2 cellular contexts compared by ENCODE assay signal in the genomic region with DNA sequence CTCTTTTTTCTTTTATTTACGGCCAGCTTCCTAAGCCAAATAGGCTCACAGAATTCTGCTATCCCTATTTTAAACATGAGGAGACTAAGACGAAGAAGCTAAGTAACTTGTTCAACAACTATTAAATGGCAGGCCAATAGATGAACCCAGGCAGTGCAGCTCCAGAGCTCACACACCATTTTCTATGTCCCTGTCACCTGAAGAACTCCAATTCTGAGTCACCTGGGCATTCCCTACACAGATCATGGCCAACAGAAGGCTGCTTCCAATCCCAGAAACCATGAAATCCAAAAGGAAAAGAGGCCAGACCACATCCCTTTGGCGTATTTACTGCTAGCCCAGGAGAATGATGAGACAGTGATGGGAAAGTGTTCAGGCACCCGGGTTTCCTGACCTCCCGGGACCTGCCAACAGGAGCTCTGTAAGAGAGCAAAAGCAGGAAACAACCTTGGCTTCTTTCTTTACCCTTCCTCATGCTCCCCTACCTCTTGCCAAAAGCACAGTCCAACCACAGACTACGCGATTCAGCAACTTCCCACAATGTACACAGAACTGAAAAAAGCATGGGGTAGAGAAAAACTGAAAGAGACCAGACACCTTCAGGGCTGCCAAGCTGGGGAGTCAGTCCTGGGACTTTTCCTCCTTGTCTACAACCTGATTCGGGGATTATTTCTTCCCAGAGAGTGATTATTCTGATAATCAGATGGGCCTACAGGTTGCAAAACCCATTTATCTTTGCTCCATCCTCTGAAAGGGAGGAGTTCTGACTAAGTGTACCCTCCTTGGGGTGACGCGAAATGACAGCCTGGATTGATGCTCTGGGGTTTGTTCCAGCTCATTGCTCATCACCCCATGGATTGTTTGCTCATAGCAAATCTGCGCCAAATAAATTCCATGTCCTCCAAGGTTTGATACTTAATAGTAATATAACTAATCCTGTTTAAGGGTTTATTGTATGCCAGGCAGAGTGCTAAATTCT.
A peak's percentile ranks its signal among the peaks of the same experiment; 100 is the strongest.
TF ChIP-seq lines count a peak whose summit lies in the region.

No MANE protein-coding gene starts in this region.

TF ChIP-seq in IMR-90, 13 proteins besides CTCF, POLR2A, EP300 and RAD21:
- TF ChIP-seq CEBPB (IDR thresholded peaks at IDR 0.05; ENCODE audit: low read depth, low read length) (peak; percentile 72), FOS (IDR thresholded peaks at IDR 0.05; ENCODE audit: low read depth, low read length) (peak; percentile 5; the same call in 1 of the 2 replicates)
- TF ChIP-seq, protein P1, sequence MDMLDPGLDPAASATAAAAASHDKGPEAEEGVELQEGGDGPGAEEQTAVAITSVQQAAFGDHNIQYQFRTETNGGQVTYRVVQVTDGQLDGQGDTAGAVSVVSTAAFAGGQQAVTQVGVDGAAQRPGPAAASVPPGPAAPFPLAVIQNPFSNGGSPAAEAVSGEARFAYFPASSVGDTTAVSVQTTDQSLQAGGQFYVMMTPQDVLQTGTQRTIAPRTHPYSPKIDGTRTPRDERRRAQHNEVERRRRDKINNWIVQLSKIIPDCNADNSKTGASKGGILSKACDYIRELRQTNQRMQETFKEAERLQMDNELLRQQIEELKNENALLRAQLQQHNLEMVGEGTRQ (IDR thresholded peaks at IDR 0.05; ENCODE audit: low read depth, low read length): no peak

TF ChIP-seq in GM12878, 131 proteins besides CTCF, POLR2A, EP300 and RAD21:
- TF ChIP-seq RELA (IDR thresholded peaks at IDR 0.05; ENCODE audit: borderline replicate concordance, partially characterized antibody) (peak; percentile 12), IKZF2 (IDR thresholded peaks at IDR 0.05) (peak; percentile 65; a peak in 3 of 4 replicates), TAF1 (IDR thresholded peaks at IDR 0.05; ENCODE audit: borderline replicate concordance, low read depth, low read length) (peak; percentile 43; the same call in 1 of the 2 replicates), RELB (IDR thresholded peaks at IDR 0.05; ENCODE audit: low read depth) (peak; percentile 57), PKNOX1 (IDR thresholded peaks at IDR 0.05) (peak; percentile 61; the same call in 1 of the 2 replicates), EED (IDR thresholded peaks at IDR 0.05; ENCODE audit: low read depth) (peak; percentile 82), NBN (IDR thresholded peaks at IDR 0.05) (peak; percentile 39; the same call in 1 of the 2 replicates), BCL11A (IDR thresholded peaks at IDR 0.05; ENCODE audit: low read depth, low read length) (no peak), YY1 (IDR thresholded peaks at IDR 0.05; ENCODE audit: low read depth, low read length) (peak; percentile 11; the same call in 1 of the 2 replicates), IKZF1 (conservative IDR thresholded peaks at IDR 0.05) (peak; percentile 67), ZZZ3 (IDR thresholded peaks at IDR 0.05; ENCODE audit: control insufficient read depth, insufficient read length, low read depth) (no peak), NFIC (IDR thresholded peaks at IDR 0.05; ENCODE audit: low read depth, low read length) (0 out of 2 replicates have a peak, but pooled peaks have one; percentile 46), DPF2 (IDR thresholded peaks at IDR 0.05) (peak; percentile 57; the same call in 1 of the 2 replicates), CHD1 (IDR thresholded peaks at IDR 0.05; ENCODE audit: low read depth, low read length) (no peak), IRF4 (IDR thresholded peaks at IDR 0.05; ENCODE audit: low read depth, low read length) (0 out of 2 replicates have a peak, but pooled peaks have one; percentile 46), RUNX3 (IDR thresholded peaks at IDR 0.05; ENCODE audit: low read length) (peak; percentile 85), SIN3A (IDR thresholded peaks at IDR 0.05; ENCODE audit: low read depth, low read length) (no peak), JUNB (IDR thresholded peaks at IDR 0.05) (peak; percentile 83)
- TF ChIP-seq, protein P2, sequence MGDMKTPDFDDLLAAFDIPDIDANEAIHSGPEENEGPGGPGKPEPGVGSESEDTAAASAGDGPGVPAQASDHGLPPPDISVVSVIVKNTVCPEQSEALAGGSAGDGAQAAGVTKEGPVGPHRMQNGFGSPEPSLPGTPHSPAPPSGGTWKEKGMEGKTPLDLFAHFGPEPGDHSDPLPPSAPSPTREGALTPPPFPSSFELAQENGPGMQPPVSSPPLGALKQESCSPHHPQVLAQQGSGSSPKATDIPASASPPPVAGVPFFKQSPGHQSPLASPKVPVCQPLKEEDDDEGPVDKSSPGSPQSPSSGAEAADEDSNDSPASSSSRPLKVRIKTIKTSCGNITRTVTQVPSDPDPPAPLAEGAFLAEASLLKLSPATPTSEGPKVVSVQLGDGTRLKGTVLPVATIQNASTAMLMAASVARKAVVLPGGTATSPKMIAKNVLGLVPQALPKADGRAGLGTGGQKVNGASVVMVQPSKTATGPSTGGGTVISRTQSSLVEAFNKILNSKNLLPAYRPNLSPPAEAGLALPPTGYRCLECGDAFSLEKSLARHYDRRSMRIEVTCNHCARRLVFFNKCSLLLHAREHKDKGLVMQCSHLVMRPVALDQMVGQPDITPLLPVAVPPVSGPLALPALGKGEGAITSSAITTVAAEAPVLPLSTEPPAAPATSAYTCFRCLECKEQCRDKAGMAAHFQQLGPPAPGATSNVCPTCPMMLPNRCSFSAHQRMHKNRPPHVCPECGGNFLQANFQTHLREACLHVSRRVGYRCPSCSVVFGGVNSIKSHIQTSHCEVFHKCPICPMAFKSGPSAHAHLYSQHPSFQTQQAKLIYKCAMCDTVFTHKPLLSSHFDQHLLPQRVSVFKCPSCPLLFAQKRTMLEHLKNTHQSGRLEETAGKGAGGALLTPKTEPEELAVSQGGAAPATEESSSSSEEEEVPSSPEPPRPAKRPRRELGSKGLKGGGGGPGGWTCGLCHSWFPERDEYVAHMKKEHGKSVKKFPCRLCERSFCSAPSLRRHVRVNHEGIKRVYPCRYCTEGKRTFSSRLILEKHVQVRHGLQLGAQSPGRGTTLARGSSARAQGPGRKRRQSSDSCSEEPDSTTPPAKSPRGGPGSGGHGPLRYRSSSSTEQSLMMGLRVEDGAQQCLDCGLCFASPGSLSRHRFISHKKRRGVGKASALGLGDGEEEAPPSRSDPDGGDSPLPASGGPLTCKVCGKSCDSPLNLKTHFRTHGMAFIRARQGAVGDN (IDR thresholded peaks at IDR 0.05): peak; percentile 91
- TF ChIP-seq, protein P3, sequence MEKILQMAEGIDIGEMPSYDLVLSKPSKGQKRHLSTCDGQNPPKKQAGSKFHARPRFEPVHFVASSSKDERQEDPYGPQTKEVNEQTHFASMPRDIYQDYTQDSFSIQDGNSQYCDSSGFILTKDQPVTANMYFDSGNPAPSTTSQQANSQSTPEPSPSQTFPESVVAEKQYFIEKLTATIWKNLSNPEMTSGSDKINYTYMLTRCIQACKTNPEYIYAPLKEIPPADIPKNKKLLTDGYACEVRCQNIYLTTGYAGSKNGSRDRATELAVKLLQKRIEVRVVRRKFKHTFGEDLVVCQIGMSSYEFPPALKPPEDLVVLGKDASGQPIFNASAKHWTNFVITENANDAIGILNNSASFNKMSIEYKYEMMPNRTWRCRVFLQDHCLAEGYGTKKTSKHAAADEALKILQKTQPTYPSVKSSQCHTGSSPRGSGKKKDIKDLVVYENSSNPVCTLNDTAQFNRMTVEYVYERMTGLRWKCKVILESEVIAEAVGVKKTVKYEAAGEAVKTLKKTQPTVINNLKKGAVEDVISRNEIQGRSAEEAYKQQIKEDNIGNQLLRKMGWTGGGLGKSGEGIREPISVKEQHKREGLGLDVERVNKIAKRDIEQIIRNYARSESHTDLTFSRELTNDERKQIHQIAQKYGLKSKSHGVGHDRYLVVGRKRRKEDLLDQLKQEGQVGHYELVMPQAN (conservative IDR thresholded peaks at IDR 0.05): no peak
